ENCODE assay signal across 9 cellular contexts in the genomic region with DNA sequence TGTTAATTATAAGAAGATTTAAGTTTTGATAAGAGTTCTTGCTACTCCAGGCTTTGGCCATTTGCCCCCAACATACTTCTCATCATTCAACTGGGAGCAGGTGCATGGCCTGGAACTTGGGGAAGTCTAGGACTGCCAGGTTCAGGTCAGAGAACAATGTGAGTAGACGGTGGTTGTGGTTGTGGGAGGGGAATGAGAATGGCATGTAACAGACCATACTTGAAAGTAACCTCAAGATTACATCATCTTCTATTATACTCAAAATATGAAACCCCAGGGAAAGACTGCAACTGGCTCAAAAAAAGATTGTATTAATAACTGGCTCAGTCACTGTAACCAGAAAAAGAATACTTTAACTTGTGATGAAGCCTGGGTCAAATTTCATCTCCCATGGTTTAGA.
DNase-seq lines count a peak whose midpoint lies in the region; ATAC-seq, FAIRE-seq and TF ChIP-seq lines count a peak whose summit lies in the region.
"Had no signal": no experiment of that assay in that cellular context is flagged by ENCODE, and none has a peak within 500 bp of the region (broad histone marks: within the 10 kb centered on the region; RNA-seq: fewer than 3 reads in every experiment).

No MANE protein-coding gene starts in this region.

- no peaks in the 10 kb centered on the region for H3K27me3 ChIP-seq in adrenal gland

- 22 to 33% (median 24%) methylated on average over 1 of the region's 1 CpG for WGBS in adrenal gland, 4 donors

- peak; percentile 93 for ATAC-seq in GM18907 (IDR thresholded peaks at IDR 0.05; ENCODE audit: unreplicated experiment)
- peak; percentile 82 for ATAC-seq in HG02852 (IDR thresholded peaks at IDR 0.05; ENCODE audit: unreplicated experiment)
- ATAC-seq: sciatic nerve had no signal

- no peak overlapping the region for H3K27ac ChIP-seq in adrenal gland

- no peak for TF ChIP-seq POLR2A in adrenal gland (IDR thresholded peaks at IDR 0.05)

- peak; percentile 32 for DNase-seq in RCC 7860 (ENCODE audit: low spot score)
- peak; percentile 94 for DNase-seq in myocyte (ENCODE audit: low read depth)
- DNase-seq in hippocampal formation (lab: John Stamatoyannopoulos, UW): no peak
- DNase-seq in posterior vena cava (ENCODE audit: low spot score): no peak
- no peak for DNase-seq in adrenal gland
- DNase-seq: NCI-H345 had no signal

- no peaks in the 10 kb centered on the region for H3K4me1 ChIP-seq in adrenal gland (replicated peaks in 1 of 2)

- no peaks in the 10 kb centered on the region for H3K36me3 ChIP-seq in adrenal gland (replicated peaks in 1 of 2)

- H3K9me3 ChIP-seq in adrenal gland (replicated peaks in 1 of 3): no peaks in the 10 kb centered on the region

- intact Hi-C loops in posterior vena cava (cut with DNase I): loop anchor here in 1 of 2 donors (10.0 kb wide), 1 partner anchor 1997 kb away; no protein-coding TSS in a partner anchor
- intact Hi-C loops in adrenal gland (cut with DNase I): no loop called here

- H3K4me3 ChIP-seq in adrenal gland: no peak overlapping the region

- TF ChIP-seq CTCF in adrenal gland (IDR thresholded peaks at IDR 0.05): no peak

- FAIRE-seq in RCC 7860 (lab: Jason Lieb, UNC): no peak

Comparison
In these comparisons a context has a peak if more than half of its experiments do, and no peak if none do; other contexts are left out.
1. DNase-seq: peak in RCC 7860 (single experiment) and myocyte (single experiment); none in hippocampal formation (0 of 2), posterior vena cava (single experiment) and adrenal gland (0 of 7).